8 cellular contexts compared by ENCODE assay signal in the genomic region with DNA sequence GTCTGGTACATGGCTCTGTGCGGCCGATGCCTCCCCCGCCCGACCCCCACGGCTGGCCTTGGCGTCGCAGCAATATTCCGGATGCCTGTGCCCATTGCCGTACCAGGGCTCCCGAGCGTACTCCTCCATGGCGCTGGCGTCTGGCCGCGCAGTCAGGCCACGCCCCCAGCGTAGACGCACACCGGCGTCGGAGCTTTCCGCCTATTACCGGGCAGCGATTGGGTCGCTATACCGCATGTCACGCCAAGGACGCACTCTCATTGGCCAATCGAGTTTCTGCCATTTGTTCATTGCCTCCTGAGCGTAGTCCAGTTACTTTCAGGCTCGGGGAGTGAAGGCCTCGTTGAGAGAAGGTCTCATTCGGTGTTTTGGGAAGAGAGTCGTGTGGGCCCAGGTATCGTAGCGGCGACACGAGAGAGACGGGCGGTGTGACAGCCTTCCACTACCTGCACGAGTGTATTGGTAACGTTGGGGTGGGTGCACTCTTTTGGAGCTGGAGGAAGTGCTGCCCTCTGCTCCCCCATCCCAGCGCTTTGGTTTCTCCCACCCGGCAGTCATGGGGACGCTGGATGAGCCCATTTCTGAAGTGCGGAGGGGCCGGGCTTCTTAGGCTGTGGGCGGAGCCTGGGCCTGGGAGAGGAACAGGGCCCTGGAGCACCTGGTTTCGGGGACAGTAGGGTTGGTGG. TPM values are rescaled to one million over a fixed set of nuclear protein-coding genes. Genes with fewer than 3 reads are reported as not detected.
DNase-seq lines count a peak whose midpoint lies in the region; ATAC-seq, FAIRE-seq and TF ChIP-seq lines count a peak whose summit lies in the region.

A gene with protein sequence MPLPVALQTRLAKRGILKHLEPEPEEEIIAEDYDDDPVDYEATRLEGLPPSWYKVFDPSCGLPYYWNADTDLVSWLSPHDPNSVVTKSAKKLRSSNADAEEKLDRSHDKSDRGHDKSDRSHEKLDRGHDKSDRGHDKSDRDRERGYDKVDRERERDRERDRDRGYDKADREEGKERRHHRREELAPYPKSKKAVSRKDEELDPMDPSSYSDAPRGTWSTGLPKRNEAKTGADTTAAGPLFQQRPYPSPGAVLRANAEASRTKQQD (plus strand): TSS at position 310 of the 686 bp plus-strand sequence. CDS start 580 bp downstream, outside the sequence.
A gene (minus strand): TSS at position 148 of the 686 bp plus-strand sequence. CDS start 19 bp downstream, at position 129.

- peaks cover 0 to 34% (median 6%) of the 10 kb centered on the region in 4 donors for H3K36me3 ChIP-seq in sigmoid colon

- peak; percentile 94 for ATAC-seq in GM18520 (IDR thresholded peaks at IDR 0.05; ENCODE audit: unreplicated experiment)
- ATAC-seq in HG03064 (IDR thresholded peaks at IDR 0.05; ENCODE audit: low read depth, unreplicated experiment), result peak; percentile 88

- H3K4me1 Mint-ChIP-seq in brain, result peaks cover 28% of the 10 kb centered on the region

- no peak for TF ChIP-seq EP300 in sigmoid colon (IDR thresholded peaks at IDR 0.05)

- TF ChIP-seq CTCF in 22Rv1 (IDR thresholded peaks at IDR 0.05), result no peak
- TF ChIP-seq CTCF in brain (conservative IDR thresholded peaks at IDR 0.05), result no peak
- TF ChIP-seq CTCF in sigmoid colon (IDR thresholded peaks at IDR 0.05), result no peak

- H3K4me3 ChIP-seq in sigmoid colon, result peak within 1 kb of the TSS; percentile 59 to 70 (median 66)

- intact Hi-C loops in sigmoid colon (cut with DNase I), result loop anchor here (10.0 kb wide), 1 partner anchor 223 kb away; no protein-coding TSS in a partner anchor

- FAIRE-seq in TTC549 (lab: Jason Lieb, UNC), result peak; percentile 79

- H3K36me3 Mint-ChIP-seq in brain, result peaks cover 35% of the 10 kb centered on the region

- H3K4me1 ChIP-seq in sigmoid colon, result peaks cover 0 to 19% (median 17%) of the 10 kb centered on the region in 4 donors

- peak; percentile 94 for DNase-seq in NCI-H2107 treated with DMSO at 0.1 percent for 48 hours (lab: John Stamatoyannopoulos, UW; ENCODE audit: unreplicated experiment)
- DNase-seq in iPS DF 19.7 (ENCODE audit: low read depth, low spot score), result peak; percentile 86
- DNase-seq in sigmoid colon, result peak; percentile 96

- no peaks in the 10 kb centered on the region for H3K27me3 ChIP-seq in sigmoid colon

- no peaks in the 10 kb centered on the region for H3K9me3 ChIP-seq in sigmoid colon

- WGBS in sigmoid colon, 2 donors, result 0 to 1% methylated on average over 49 of the region's 49 CpGs

- TF ChIP-seq POLR2A in sigmoid colon (IDR thresholded peaks at IDR 0.05), result peak; percentile 59 to 69

- no peaks in the 10 kb centered on the region for H3K9me3 Mint-ChIP-seq in brain

- H3K27ac ChIP-seq in 22Rv1, result peak within 1 kb of the TSS; percentile 89
- H3K27ac ChIP-seq in sigmoid colon, result peak within 1 kb of the TSS; percentile 94 to 98 (median 95)

- H3K27me3 Mint-ChIP-seq in brain, result peaks cover 6% of the 10 kb centered on the region

- peak within 1 kb of the TSS; percentile 84 to 93 (median 87) for H3K4me3 Mint-ChIP-seq in brain

- peak within 1 kb of the TSS; percentile 95 to 98 (median 95) for H3K27ac Mint-ChIP-seq in brain

RNA-seq across cellular contexts. Expression of the first gene that starts in this region (rescaled TPM):
- polyA plus RNA-seq in brain (ENCODE audit: insufficient read depth, low read depth, low replicate concordance) (203 TPM), sigmoid colon (10 to 100 TPM; 65.0 to 80.8 (median 77.5) TPM)
- 100 to 1,000 TPM in 2 of 4 donors, 10 to 100 TPM in 2; 83.1 to 103 (median 94.9) TPM for total RNA-seq in sigmoid colon

RNA-seq across cellular contexts. Expression of the second gene that starts in this region (rescaled TPM):
- polyA plus RNA-seq in brain (ENCODE audit: insufficient read depth, low read depth, low replicate concordance), result 117 TPM
- 10 to 100 TPM; 37.7 to 59.6 (median 45.7) TPM for total RNA-seq in sigmoid colon
- polyA plus RNA-seq in sigmoid colon, result 10 to 100 TPM; 38.4 to 63.1 (median 53.4) TPM

Comparison
In these comparisons a context has a peak if more than half of its experiments do, and no peak if none do; other contexts are left out.
1. Peak in every context shown above with its lines: DNase-seq, ATAC-seq, H3K4me3 ChIP-seq and H3K27ac ChIP-seq.